In the genomic region with DNA sequence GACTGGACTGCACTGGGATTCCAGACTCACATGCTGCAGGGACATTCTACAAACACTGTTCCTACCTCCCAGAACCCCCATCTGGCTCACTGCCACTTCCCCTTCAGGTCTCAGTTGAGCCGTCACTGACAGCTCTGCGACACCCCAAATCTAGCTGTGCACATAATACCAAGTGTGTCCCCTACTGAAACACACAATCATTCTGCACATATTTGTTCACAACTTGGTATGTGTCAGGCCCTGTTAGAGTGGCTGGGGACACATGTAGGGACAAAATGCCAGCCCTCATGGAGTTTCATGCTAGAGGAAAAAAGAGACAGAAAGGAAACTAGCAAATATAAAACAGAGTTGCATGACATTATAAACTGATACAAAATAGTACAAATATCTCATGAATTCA, we compare ENCODE assay signal across 32 cellular contexts. TPM values are rescaled to one million over a fixed set of nuclear protein-coding genes. Genes with fewer than 3 reads are reported as not detected.
DNase-seq lines count a peak whose midpoint lies in the region; ATAC-seq, FAIRE-seq and TF ChIP-seq lines count a peak whose summit lies in the region.
"Had no signal": no experiment of that assay in that cellular context is flagged by ENCODE, and none has a peak within 500 bp of the region (broad histone marks: within the 10 kb centered on the region; RNA-seq: fewer than 3 reads in every experiment).

No MANE protein-coding gene starts in this region.

- H3K79me2 ChIP-seq in K562 (ENCODE audit: control insufficient read depth, insufficient read depth, low read length) (peaks cover 51% of the 10 kb centered on the region), osteoblast (ENCODE audit: insufficient read depth, low read length) (no peaks in the 10 kb centered on the region)

- H3K9me1 ChIP-seq in K562 (ENCODE audit: control insufficient read depth, insufficient read depth, low read length): peaks cover 4% of the 10 kb centered on the region

- H3K4me3 Mint-ChIP-seq in activated T-cell treated with anti-CD3 and anti-CD28 coated beads, Interleukin-2, amount 50 U/mL, for 24 hours: peak overlapping the region; percentile 4
- H3K4me3 Mint-ChIP-seq: activated naive CD4-positive, alpha-beta T cell treated with anti-CD3 and anti-CD28 coated beads for 36 hours; memory B cell; neural progenitor cell had no signal

- POLR2A ChIA-PET in K562 (lab: Yijun Ruan, JAX): interaction anchor here (0.6 kb wide), 1 partner anchor 36 kb away, joined by 4 read pairs; no protein-coding TSS in a partner anchor

- H3K4me3 ChIP-seq in K562: no peak overlapping the region
- H3K4me3 ChIP-seq in osteoblast (ENCODE audit: insufficient read depth, low read length): no peak overlapping the region
- H3K4me3 ChIP-seq in breast epithelium: no peak overlapping the region
- H3K4me3 ChIP-seq in pancreas: no peak overlapping the region
- H3K4me3 ChIP-seq: coronary artery, left lung, neural progenitor cell, testis, uterus had no signal

- FAIRE-seq in K562 (lab: Jason Lieb, UNC) (no peak), pancreas (lab: Jason Lieb, UNC) (no peak)
- FAIRE-seq: A204.1, GM18507, GM19239, small intestine had no signal

- H3K27ac Mint-ChIP-seq in activated T-cell treated with anti-CD3 and anti-CD28 coated beads, Interleukin-2, amount 50 U/mL, for 24 hours: peak overlapping the region; percentile 83
- H3K27ac Mint-ChIP-seq: activated naive CD4-positive, alpha-beta T cell treated with anti-CD3 and anti-CD28 coated beads for 36 hours; memory B cell; neural progenitor cell had no signal

- intact Hi-C loops in K562 (cut with micrococcal nuclease): no loop called here
- intact Hi-C loops in breast epithelium (cut with DNase I; ENCODE audit: low total_unique reads): loop anchor here (5.0 kb wide), 1 partner anchor 668 kb away; no protein-coding TSS in a partner anchor
- intact Hi-C loops in pancreas (cut with DNase I): no loop called here

- peaks cover 5% of the 10 kb centered on the region for H4K20me1 ChIP-seq in K562 (replicated peaks; ENCODE audit: control insufficient read depth, insufficient read depth, low read length)
- H4K20me1 ChIP-seq in osteoblast (ENCODE audit: insufficient read depth, low read length): no peaks in the 10 kb centered on the region

- no peaks in the 10 kb centered on the region for H3K27me3 Mint-ChIP-seq in activated T-cell treated with anti-CD3 and anti-CD28 coated beads, Interleukin-2, amount 50 U/mL, for 24 hours

- H3K36me3 ChIP-seq in KOPT-K1 (ENCODE audit: insufficient read depth, low read length) (peaks cover 4% of the 10 kb centered on the region; the same call in 1 of the 2 replicates), K562 (ENCODE audit: control insufficient read depth, insufficient read depth, low read length) (no peaks in the 10 kb centered on the region; the same call in 2 of the 3 replicates), osteoblast (ENCODE audit: insufficient read depth, low read length) (no peaks in the 10 kb centered on the region), breast epithelium (no peaks in the 10 kb centered on the region), pancreas (no peaks in the 10 kb centered on the region)
- H3K36me3 ChIP-seq: left lung, neural progenitor cell, uterus had no signal

- TF ChIP-seq EP300 in K562 (IDR thresholded peaks at IDR 0.05; ENCODE audit: low read length): no peak

- 67% methylated on average over 2 of the region's 2 CpGs for WGBS in K562 (ENCODE audit: insufficient coverage, low coverage, missing lambda C conversion rate)
- WGBS in pancreas, 2 donors: 92 to 95% methylated on average over 2 of the region's 2 CpGs

- peaks cover 12 to 15% of the 10 kb centered on the region in 2 experiments; a peak in 4 of 5 replicates for H3K4me1 ChIP-seq in K562 (replicated peaks in 1 of 2; ENCODE audit: control insufficient read depth in 2 of 2, insufficient read depth in 2 of 2, low read length in 2 of 2)
- no peaks in the 10 kb centered on the region for H3K4me1 ChIP-seq in osteoblast (ENCODE audit: insufficient read depth, low read length)
- no peaks in the 10 kb centered on the region for H3K4me1 ChIP-seq in breast epithelium
- no peaks in the 10 kb centered on the region for H3K4me1 ChIP-seq in pancreas
- H3K4me1 ChIP-seq: testis, uterus had no signal

- H3K9me3 ChIP-seq in KOPT-K1 (ENCODE audit: insufficient read depth, low read length, poor library complexity, severe bottlenecking) (no peaks in the 10 kb centered on the region), K562 (replicated peaks; ENCODE audit: control insufficient read depth, insufficient read depth, low read depth, low read length) (no peaks in the 10 kb centered on the region), osteoblast (ENCODE audit: low read depth, low read length) (no peaks in the 10 kb centered on the region), breast epithelium (no peaks in the 10 kb centered on the region), pancreas (no peaks in the 10 kb centered on the region)
- H3K9me3 ChIP-seq: left lung, testis, uterus had no signal

- no peaks in the 10 kb centered on the region for H3K9me3 Mint-ChIP-seq in activated T-cell treated with anti-CD3 and anti-CD28 coated beads, Interleukin-2, amount 50 U/mL, for 24 hours
- H3K9me3 Mint-ChIP-seq: activated naive CD4-positive, alpha-beta T cell treated with anti-CD3 and anti-CD28 coated beads for 36 hours; memory B cell; neural progenitor cell had no signal

- no peak overlapping the region for H3K9ac ChIP-seq in K562 (ENCODE audit: insufficient read depth in 1 of 2, low read depth in 2 of 2, low read length in 2 of 2)
- H3K9ac ChIP-seq: neural progenitor cell had no signal

- H3K27me3 ChIP-seq in K562 (ENCODE audit: control insufficient read depth in 2 of 2, insufficient read depth in 2 of 2, low read length in 2 of 2): no peaks in the 10 kb centered on the region
- peaks cover 5% of the 10 kb centered on the region for H3K27me3 ChIP-seq in osteoblast (ENCODE audit: insufficient read depth, low read length)
- H3K27me3 ChIP-seq in breast epithelium: peaks cover 0 to 10% of the 10 kb centered on the region in 2 donors
- no peaks in the 10 kb centered on the region for H3K27me3 ChIP-seq in pancreas
- H3K27me3 ChIP-seq: testis, uterus had no signal

- H3K4me1 Mint-ChIP-seq in activated T-cell treated with anti-CD3 and anti-CD28 coated beads, Interleukin-2, amount 50 U/mL, for 24 hours (ENCODE audit: low read depth): peaks cover 84% of the 10 kb centered on the region

- TF ChIP-seq POLR2A in K562 (conservative IDR thresholded peaks at IDR 0.05) (no peak), breast epithelium (IDR thresholded peaks at IDR 0.05) (no peak)

- no peak for DNase-seq in activated T-cell treated with anti-CD3 and anti-CD28 coated beads, Interleukin-2, amount 50 U/mL, for 24 hours
- no peak for DNase-seq in activated T-cell treated with anti-CD3 and anti-CD28 coated beads, Interleukin-2, amount 50 U/mL, for 1 hour
- no peak for DNase-seq in K562 (ENCODE audit: extremely low read depth in 1 of 4, low spot score in 3 of 4)
- DNase-seq in osteoblast (ENCODE audit: insufficient read length, low spot score, missing footprints): peak; percentile 68
- DNase-seq in breast epithelium (ENCODE audit: low spot score in 2 of 2): no peak
- no peak for DNase-seq in pancreas
- DNase-seq: activated CD4-positive, alpha-beta T cell treated with anti-CD3 and anti-CD28 coated beads, Interleukin-2, amount 50 U/mL, for 4 hours; activated naive CD4-positive, alpha-beta T cell treated with anti-CD3 and anti-CD28 coated beads for 36 hours; anterior cingulate cortex; effector CD8-positive, alpha-beta T cell; EL; erythroblast; Kasumi-1; left lung; NCI-H1436; NCI-H2081 treated with DMSO at 0.1 percent for 48 hours; NCI-H226; NCI-H526 treated with DMSO at 0.1 percent for 48 hours; NK-92 treated with Interleukin-12 subunit alpha and Interleukin-12 subunit beta, amount 100 ng/mL, for 24 hours; small intestine; stimulated activated naive CD4-positive, alpha-beta T cell; testis; uterus had no signal

- no peak overlapping the region for H3K4me2 ChIP-seq in K562 (ENCODE audit: insufficient read depth, low read length)
- H3K4me2 ChIP-seq in osteoblast (ENCODE audit: insufficient read depth, low read length): no peak overlapping the region
- H3K4me2 ChIP-seq: neural progenitor cell had no signal

- in situ Hi-C loops in K562 (cut with MboI): no loop called here

- ATAC-seq in K562 (no peak), HG02885 (IDR thresholded peaks at IDR 0.05; ENCODE audit: poor library complexity, unreplicated experiment) (no peak), pancreas (no peak)
- ATAC-seq: left lung had no signal

- no peak for TF ChIP-seq RAD21 in K562 (CRISPR knock-in tag; conservative IDR thresholded peaks at IDR 0.05 in 1 of 2, IDR thresholded peaks at IDR 0.05 in 1 of 2)

- no TSS peak for BruUV-seq in K562 (replicated peaks; lab: Mats Ljungman, UMichigan)

- H3K36me3 Mint-ChIP-seq in activated T-cell treated with anti-CD3 and anti-CD28 coated beads, Interleukin-2, amount 50 U/mL, for 24 hours (ENCODE audit: low read depth): peaks cover 57% of the 10 kb centered on the region
- H3K36me3 Mint-ChIP-seq: memory B cell, neural progenitor cell had no signal

- H3K27ac ChIP-seq in KOPT-K1 (ENCODE audit: low read depth, low read length, poor library complexity, severe bottlenecking) (peak overlapping the region; percentile 46), K562 (ENCODE audit: extremely low read depth, low read depth, low read length) (no peak overlapping the region), osteoblast (ENCODE audit: low read depth, low read length) (no peak overlapping the region), breast epithelium (no peak overlapping the region), pancreas (no peak overlapping the region)
- H3K27ac ChIP-seq: coronary artery, left lung, neural progenitor cell, testis, uterus had no signal

- H2AFZ ChIP-seq in K562 (ENCODE audit: low read depth, low read length) (no peak overlapping the region), osteoblast (ENCODE audit: low read length) (no peak overlapping the region)
- H2AFZ ChIP-seq: neural progenitor cell had no signal

- TF ChIP-seq CTCF in K562 (IDR thresholded peaks at IDR 0.05 in 2 of 3, conservative IDR thresholded peaks at IDR 0.05 in 1 of 3; ENCODE audit: insufficient read depth in 2 of 3, low read depth in 1 of 3, low read length in 3 of 3) (no peak), osteoblast (IDR thresholded peaks at IDR 0.05; ENCODE audit: extremely low read depth, low read depth, low read length) (no peak), breast epithelium (IDR thresholded peaks at IDR 0.05) (no peak), pancreas (IDR thresholded peaks at IDR 0.05) (no peak)

- CTCF ChIA-PET in K562 (lab: Yijun Ruan, JAX; ENCODE audit: low intra/inter-chr PET ratio): no interaction called here

RNA-seq across cellular contexts. Expression of gene PRKCQ, which starts 5.3 kb away (rescaled TPM):
- total RNA-seq in K562 (2011; cell fraction: chromatin; rRNA removed; ENCODE audit: low replicate concordance): 22.7 and 27.9 TPM in 2 replicates
- total RNA-seq in K562 (2011; cell fraction: nucleolus; rRNA removed): 13.4 and 13.5 TPM in 2 replicates
- total RNA-seq in K562 (2011; cell fraction: nucleoplasm; rRNA removed): 12.6 and 14.3 TPM in 2 replicates
- total RNA-seq in K562 (2014; rRNA removed) (14.5 and 15.1 TPM in 2 replicates), K562 (2014; rRNA removed; fragmentation: Illumina TruSeq; extraction: Trizol) (17.1 and 19.2 TPM in 2 replicates), K562 (2015; rRNA removed; fragmentation: Illumina TruSeq; extraction: Trizol) (15.0 and 15.2 TPM in 2 replicates), K562 (2021) (13.6 and 14.6 TPM in 2 replicates), osteoblast (not detected in 2 replicates), breast epithelium (1 to 10 TPM in 1 of 3 donors, under 1 TPM in 2; 0.64 to 1.8 (median 0.98) TPM), pancreas (1 to 10 TPM; 3.1 to 5.2 (median 3.5) TPM)
- polyA plus RNA-seq in K562 (2011; rRNA removed) (21.4 and 23.3 TPM in 2 replicates), K562 (2014; fragmentation: Illumina TruSeq; extraction: Trizol) (17.8 and 18.4 TPM in 2 replicates), K562 (2014; fragmentation: Nextera tagmentation; extraction: Ambion mirVana) (1 to 10 TPM; 4.4 to 6.7 TPM), K562 (2014; rRNA removed) (11.4 and 11.9 TPM in 2 replicates), pancreas (1 to 10 TPM; 1.4 to 1.6 TPM)
- 9.7 and 15.2 TPM in 2 replicates for polyA plus RNA-seq in K562 (2011; cell fraction: cytosol; rRNA removed)
- polyA plus RNA-seq in K562 (2011; cell fraction: nucleus; rRNA removed): 10.9 and 13.8 TPM in 2 replicates
- polyA plus RNA-seq in K562 (2012): 9.8 and 12.5 TPM in 2 replicates
- 43.8 and 44.1 TPM in 2 replicates for polyA minus RNA-seq in K562 (2011; rRNA and poly(A)+ RNA removed)
- 13.0 and 13.3 TPM in 2 replicates for polyA minus RNA-seq in K562 (2011; cell fraction: cytosol; rRNA and poly(A)+ RNA removed)
- polyA minus RNA-seq in K562 (2011; cell fraction: nucleus; rRNA and poly(A)+ RNA removed): 9.7 and 15.8 TPM in 2 replicates
- total RNA-seq: SK-MEL-5 had no signal
